In the genomic region with DNA sequence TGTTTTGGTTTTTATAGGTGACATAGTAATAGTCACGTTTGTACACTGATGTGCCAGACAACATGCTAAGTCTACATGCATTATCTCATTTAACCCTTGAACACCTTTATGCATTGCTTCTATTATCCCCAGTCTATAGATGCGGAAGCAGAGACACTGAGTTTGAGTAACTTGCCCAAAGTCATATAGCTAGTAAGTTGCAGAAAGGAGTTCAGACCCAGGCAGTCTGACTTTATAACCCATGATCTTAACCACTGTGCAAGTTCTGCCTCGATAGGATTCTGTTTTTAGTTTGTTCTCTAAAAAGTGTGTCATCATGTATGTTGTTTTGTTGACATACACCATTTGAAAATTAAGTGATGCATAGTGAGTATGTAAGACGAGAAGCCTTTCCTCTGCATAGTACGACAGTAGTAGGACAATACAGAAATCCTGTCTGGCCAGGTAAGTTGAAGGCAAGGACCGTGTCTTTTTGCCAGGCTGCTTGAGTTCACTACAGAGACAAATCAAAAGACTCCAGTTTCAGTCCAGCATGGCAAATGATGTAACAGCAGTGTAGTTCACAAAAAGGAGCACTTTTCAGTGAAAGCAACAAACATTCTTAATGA, we compare ENCODE assay signal across 1 cellular context.
TF ChIP-seq lines count a peak whose summit lies in the region.

No MANE protein-coding gene starts in this region.

TF ChIP-seq in GM23338, 12 proteins besides CTCF, POLR2A, EP300 and RAD21 (continued from another document):
- TF ChIP-seq, protein P1, sequence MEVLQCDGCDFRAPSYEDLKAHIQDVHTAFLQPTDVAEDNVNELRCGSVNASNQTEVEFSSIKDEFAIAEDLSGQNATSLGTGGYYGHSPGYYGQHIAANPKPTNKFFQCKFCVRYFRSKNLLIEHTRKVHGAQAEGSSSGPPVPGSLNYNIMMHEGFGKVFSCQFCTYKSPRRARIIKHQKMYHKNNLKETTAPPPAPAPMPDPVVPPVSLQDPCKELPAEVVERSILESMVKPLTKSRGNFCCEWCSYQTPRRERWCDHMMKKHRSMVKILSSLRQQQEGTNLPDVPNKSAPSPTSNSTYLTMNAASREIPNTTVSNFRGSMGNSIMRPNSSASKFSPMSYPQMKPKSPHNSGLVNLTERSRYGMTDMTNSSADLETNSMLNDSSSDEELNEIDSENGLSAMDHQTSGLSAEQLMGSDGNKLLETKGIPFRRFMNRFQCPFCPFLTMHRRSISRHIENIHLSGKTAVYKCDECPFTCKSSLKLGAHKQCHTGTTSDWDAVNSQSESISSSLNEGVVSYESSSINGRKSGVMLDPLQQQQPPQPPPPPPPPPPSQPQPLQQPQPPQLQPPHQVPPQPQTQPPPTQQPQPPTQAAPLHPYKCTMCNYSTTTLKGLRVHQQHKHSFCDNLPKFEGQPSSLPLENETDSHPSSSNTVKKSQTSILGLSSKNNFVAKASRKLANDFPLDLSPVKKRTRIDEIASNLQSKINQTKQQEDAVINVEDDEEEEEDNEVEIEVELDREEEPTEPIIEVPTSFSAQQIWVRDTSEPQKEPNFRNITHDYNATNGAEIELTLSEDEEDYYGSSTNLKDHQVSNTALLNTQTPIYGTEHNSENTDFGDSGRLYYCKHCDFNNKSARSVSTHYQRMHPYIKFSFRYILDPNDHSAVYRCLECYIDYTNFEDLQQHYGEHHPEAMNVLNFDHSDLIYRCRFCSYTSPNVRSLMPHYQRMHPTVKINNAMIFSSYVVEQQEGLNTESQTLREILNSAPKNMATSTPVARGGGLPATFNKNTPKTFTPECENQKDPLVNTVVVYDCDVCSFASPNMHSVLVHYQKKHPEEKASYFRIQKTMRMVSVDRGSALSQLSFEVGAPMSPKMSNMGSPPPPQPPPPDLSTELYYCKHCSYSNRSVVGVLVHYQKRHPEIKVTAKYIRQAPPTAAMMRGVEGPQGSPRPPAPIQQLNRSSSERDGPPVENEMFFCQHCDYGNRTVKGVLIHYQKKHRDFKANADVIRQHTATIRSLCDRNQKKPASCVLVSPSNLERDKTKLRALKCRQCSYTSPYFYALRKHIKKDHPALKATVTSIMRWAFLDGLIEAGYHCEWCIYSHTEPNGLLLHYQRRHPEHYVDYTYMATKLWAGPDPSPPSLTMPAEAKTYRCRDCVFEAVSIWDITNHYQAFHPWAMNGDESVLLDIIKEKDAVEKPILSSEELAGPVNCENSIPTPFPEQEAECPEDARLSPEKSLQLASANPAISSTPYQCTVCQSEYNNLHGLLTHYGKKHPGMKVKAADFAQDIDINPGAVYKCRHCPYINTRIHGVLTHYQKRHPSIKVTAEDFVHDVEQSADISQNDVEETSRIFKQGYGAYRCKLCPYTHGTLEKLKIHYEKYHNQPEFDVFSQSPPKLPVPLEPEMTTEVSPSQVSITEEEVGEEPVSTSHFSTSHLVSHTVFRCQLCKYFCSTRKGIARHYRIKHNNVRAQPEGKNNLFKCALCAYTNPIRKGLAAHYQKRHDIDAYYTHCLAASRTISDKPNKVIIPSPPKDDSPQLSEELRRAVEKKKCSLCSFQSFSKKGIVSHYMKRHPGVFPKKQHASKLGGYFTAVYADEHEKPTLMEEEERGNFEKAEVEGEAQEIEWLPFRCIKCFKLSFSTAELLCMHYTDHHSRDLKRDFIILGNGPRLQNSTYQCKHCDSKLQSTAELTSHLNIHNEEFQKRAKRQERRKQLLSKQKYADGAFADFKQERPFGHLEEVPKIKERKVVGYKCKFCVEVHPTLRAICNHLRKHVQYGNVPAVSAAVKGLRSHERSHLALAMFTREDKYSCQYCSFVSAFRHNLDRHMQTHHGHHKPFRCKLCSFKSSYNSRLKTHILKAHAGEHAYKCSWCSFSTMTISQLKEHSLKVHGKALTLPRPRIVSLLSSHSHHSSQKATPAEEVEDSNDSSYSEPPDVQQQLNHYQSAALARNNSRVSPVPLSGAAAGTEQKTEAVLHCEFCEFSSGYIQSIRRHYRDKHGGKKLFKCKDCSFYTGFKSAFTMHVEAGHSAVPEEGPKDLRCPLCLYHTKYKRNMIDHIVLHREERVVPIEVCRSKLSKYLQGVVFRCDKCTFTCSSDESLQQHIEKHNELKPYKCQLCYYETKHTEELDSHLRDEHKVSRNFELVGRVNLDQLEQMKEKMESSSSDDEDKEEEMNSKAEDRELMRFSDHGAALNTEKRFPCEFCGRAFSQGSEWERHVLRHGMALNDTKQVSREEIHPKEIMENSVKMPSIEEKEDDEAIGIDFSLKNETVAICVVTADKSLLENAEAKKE (CRISPR knock-in tag; IDR thresholded peaks at IDR 0.05) = no peak
- TF ChIP-seq ZNF114 (CRISPR knock-in tag; IDR thresholded peaks at IDR 0.05) (no peak), JUNB (IDR thresholded peaks at IDR 0.05; ENCODE audit: unreplicated experiment) (no peak), EZH2phosphoT487 (IDR thresholded peaks at IDR 0.05; ENCODE audit: unreplicated experiment) (no peak), NANOG (IDR thresholded peaks at IDR 0.05; ENCODE audit: borderline replicate concordance) (no peak), EZH2 (IDR thresholded peaks at IDR 0.05; ENCODE audit: low read depth, unreplicated experiment) (no peak), CREB1 (CRISPR knock-in tag; IDR thresholded peaks at IDR 0.05; ENCODE audit: low read depth) (no peak), STAT1 (IDR thresholded peaks at IDR 0.05; ENCODE audit: unreplicated experiment) (no peak), POLR2AphosphoS5 (IDR thresholded peaks at IDR 0.05; ENCODE audit: low read depth) (no peak)
- TF ChIP-seq, protein P2, sequence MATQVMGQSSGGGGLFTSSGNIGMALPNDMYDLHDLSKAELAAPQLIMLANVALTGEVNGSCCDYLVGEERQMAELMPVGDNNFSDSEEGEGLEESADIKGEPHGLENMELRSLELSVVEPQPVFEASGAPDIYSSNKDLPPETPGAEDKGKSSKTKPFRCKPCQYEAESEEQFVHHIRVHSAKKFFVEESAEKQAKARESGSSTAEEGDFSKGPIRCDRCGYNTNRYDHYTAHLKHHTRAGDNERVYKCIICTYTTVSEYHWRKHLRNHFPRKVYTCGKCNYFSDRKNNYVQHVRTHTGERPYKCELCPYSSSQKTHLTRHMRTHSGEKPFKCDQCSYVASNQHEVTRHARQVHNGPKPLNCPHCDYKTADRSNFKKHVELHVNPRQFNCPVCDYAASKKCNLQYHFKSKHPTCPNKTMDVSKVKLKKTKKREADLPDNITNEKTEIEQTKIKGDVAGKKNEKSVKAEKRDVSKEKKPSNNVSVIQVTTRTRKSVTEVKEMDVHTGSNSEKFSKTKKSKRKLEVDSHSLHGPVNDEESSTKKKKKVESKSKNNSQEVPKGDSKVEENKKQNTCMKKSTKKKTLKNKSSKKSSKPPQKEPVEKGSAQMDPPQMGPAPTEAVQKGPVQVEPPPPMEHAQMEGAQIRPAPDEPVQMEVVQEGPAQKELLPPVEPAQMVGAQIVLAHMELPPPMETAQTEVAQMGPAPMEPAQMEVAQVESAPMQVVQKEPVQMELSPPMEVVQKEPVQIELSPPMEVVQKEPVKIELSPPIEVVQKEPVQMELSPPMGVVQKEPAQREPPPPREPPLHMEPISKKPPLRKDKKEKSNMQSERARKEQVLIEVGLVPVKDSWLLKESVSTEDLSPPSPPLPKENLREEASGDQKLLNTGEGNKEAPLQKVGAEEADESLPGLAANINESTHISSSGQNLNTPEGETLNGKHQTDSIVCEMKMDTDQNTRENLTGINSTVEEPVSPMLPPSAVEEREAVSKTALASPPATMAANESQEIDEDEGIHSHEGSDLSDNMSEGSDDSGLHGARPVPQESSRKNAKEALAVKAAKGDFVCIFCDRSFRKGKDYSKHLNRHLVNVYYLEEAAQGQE (IDR thresholded peaks at IDR 0.05; ENCODE audit: unreplicated experiment) = no peak
TF ChIP-seq in GM23338: peak in this region for 0.
